ENCODE assay signal across 8 cellular contexts in genomic region chr14:103108749-103109207, GRCh38. TPM values are rescaled to one million over a fixed set of nuclear protein-coding genes. Genes with fewer than 3 reads are reported as not detected.
DNase-seq lines count a peak whose midpoint lies in the region; ATAC-seq and TF ChIP-seq lines count a peak whose summit lies in the region.

No MANE protein-coding gene starts in this region.

- TF ChIP-seq CTCF in cardiac fibroblast (IDR thresholded peaks at IDR 0.05; ENCODE audit: low read depth, low read length) (no peak), upper lobe of left lung (IDR thresholded peaks at IDR 0.05) (no peak), lower leg skin (IDR thresholded peaks at IDR 0.05) (no peak)

- intact Hi-C loops in activated naive CD4-positive, alpha-beta T cell treated with anti-CD3 and anti-CD28 coated beads for 36 hours (cut with micrococcal nuclease): no loop called here
- intact Hi-C loops in lower leg skin (cut with DNase I; ENCODE audit: low total_unique reads): loop anchor here (5.0 kb wide), 1 partner anchor 184 kb away; no protein-coding TSS in a partner anchor

- peaks cover 12% of the 10 kb centered on the region for H3K27me3 Mint-ChIP-seq in activated naive CD4-positive, alpha-beta T cell treated with anti-CD3 and anti-CD28 coated beads for 36 hours (ENCODE audit: low read depth)

- H3K4me3 ChIP-seq in cardiac fibroblast (replicated peaks in 1 of 2; ENCODE audit: low read depth in 2 of 2, low read length in 2 of 2): no peak overlapping the region
- H3K4me3 ChIP-seq in upper lobe of left lung: no peak overlapping the region
- H3K4me3 ChIP-seq in lower leg skin (ENCODE audit: low read depth, poor library complexity, severe bottlenecking): no peak overlapping the region

- TF ChIP-seq EP300 in Ishikawa (IDR thresholded peaks at IDR 0.05; ENCODE audit: borderline replicate concordance) (no peak), upper lobe of left lung (IDR thresholded peaks at IDR 0.05) (no peak)

- no peaks in the 10 kb centered on the region for H3K36me3 ChIP-seq in upper lobe of left lung

- H3K27ac ChIP-seq in upper lobe of left lung: peak overlapping the region in 3 of 4 donors; percentile 7 to 42 (median 7)

- TF ChIP-seq RAD21 in Ishikawa (IDR thresholded peaks at IDR 0.05; ENCODE audit: low read depth): no peak

- DNase-seq in activated naive CD4-positive, alpha-beta T cell treated with anti-CD3 and anti-CD28 coated beads for 36 hours: peak; percentile 78
- no peak for DNase-seq in activated naive CD4-positive, alpha-beta T cell (lab: John Stamatoyannopoulos, UW)
- peak; percentile 29 to 58 for DNase-seq in cardiac fibroblast (ENCODE audit: low read depth in 2 of 2)
- DNase-seq in upper lobe of left lung: no peak
- no peak for DNase-seq in NCI-H187 treated with DMSO at 0.1 percent for 48 hours (lab: John Stamatoyannopoulos, UW)
- DNase-seq in middle frontal gyrus (ENCODE audit: extremely low spot score, low spot score): no peak
- no peak for DNase-seq in lower leg skin (ENCODE audit: low spot score in 2 of 2)

- CTCF ChIA-PET in activated naive CD4-positive, alpha-beta T cell treated with anti-CD3 and anti-CD28 coated beads for 36 hours (lab: Charles Lee): no interaction called here

- H3K9me3 Mint-ChIP-seq in activated naive CD4-positive, alpha-beta T cell treated with anti-CD3 and anti-CD28 coated beads for 36 hours: no peaks in the 10 kb centered on the region

- peaks cover 8% of the 10 kb centered on the region for H3K4me1 Mint-ChIP-seq in activated naive CD4-positive, alpha-beta T cell treated with anti-CD3 and anti-CD28 coated beads for 36 hours (ENCODE audit: low read depth)

- H3K4me1 ChIP-seq in upper lobe of left lung: peaks cover 30 to 55% (median 50%) of the 10 kb centered on the region in 4 donors

- ATAC-seq in upper lobe of left lung (ENCODE audit: low FRiP score in 2 of 2): no peak

- H3K27me3 ChIP-seq in upper lobe of left lung: peaks cover 0 to 11% (median 7%) of the 10 kb centered on the region in 4 donors

- H3K9me3 ChIP-seq in upper lobe of left lung: no peaks in the 10 kb centered on the region

- H3K4me3 Mint-ChIP-seq in activated naive CD4-positive, alpha-beta T cell treated with anti-CD3 and anti-CD28 coated beads for 36 hours: no peak overlapping the region

- no peak for TF ChIP-seq POLR2A in upper lobe of left lung (IDR thresholded peaks at IDR 0.05)
- TF ChIP-seq POLR2A in lower leg skin (IDR thresholded peaks at IDR 0.05): no peak

- no peak overlapping the region for H3K27ac Mint-ChIP-seq in activated naive CD4-positive, alpha-beta T cell treated with anti-CD3 and anti-CD28 coated beads for 36 hours

- 33 to 39% methylated on average over 6 to 8 of the region's 9 CpGs for WGBS in upper lobe of left lung, 2 donors
- 21 to 24% methylated on average over 7 to 8 of the region's 9 CpGs for WGBS in lower leg skin, 2 donors

- no peaks in the 10 kb centered on the region for H3K36me3 Mint-ChIP-seq in activated naive CD4-positive, alpha-beta T cell treated with anti-CD3 and anti-CD28 coated beads for 36 hours (ENCODE audit: low read depth)

TF ChIP-seq in Ishikawa, 13 proteins besides CTCF, POLR2A, EP300 and RAD21:
- TF ChIP-seq USF1 (IDR thresholded peaks at IDR 0.05) (no peak), ZBTB7A (IDR thresholded peaks at IDR 0.05; ENCODE audit: low read depth) (0 out of 2 replicates have a peak, but pooled peaks have one; percentile 75)

RNA-seq across cellular contexts. Expression of gene EXOC3L4, which starts 14.3 kb away (rescaled TPM):
- not detected for total RNA-seq in activated naive CD4-positive, alpha-beta T cell treated with anti-CD3 and anti-CD28 coated beads for 36 hours
- 1 to 10 TPM in 5 of 6 donors, under 1 TPM in 1; 0.30 to 7.6 (median 2.9) TPM for total RNA-seq in upper lobe of left lung
- total RNA-seq in lower leg skin: under 1 TPM in 2 of 4 donors, not detected in 2; 0.64 to 0.75 TPM

RNA-seq across cellular contexts. Expression of gene TNFAIP2, which starts 14.5 kb away (rescaled TPM):
- under 1 TPM; 0.12 to 0.60 TPM for total RNA-seq in activated naive CD4-positive, alpha-beta T cell treated with anti-CD3 and anti-CD28 coated beads for 36 hours
- total RNA-seq in upper lobe of left lung: 100 to 1,000 TPM in 4 of 6 donors, 10 to 100 TPM in 2; 51.2 to 542 (median 229) TPM
- 10 to 100 TPM in 3 of 4 donors, 1 to 10 TPM in 1; 8.2 to 33.6 (median 20.3) TPM for total RNA-seq in lower leg skin

RNA-seq across cellular contexts. Expression of gene LBHD2, which starts 24.8 kb away (rescaled TPM):
- not detected for total RNA-seq in activated naive CD4-positive, alpha-beta T cell treated with anti-CD3 and anti-CD28 coated beads for 36 hours
- total RNA-seq in upper lobe of left lung (not detected), lower leg skin (not detected)

RNA-seq across cellular contexts. Expression of gene CDC42BPB, which starts 51.4 kb away (rescaled TPM):
- total RNA-seq in activated naive CD4-positive, alpha-beta T cell treated with anti-CD3 and anti-CD28 coated beads for 36 hours: 1 to 10 TPM; 2.5 to 3.2 TPM
- 100 to 1,000 TPM; 108 to 268 (median 124) TPM for total RNA-seq in upper lobe of left lung
- 100 to 1,000 TPM in 2 of 4 donors, 10 to 100 TPM in 2; 85.3 to 174 (median 101) TPM for total RNA-seq in lower leg skin

Comparison
In these comparisons a context has a peak if more than half of its experiments do, and no peak if none do; other contexts are left out.
1. DNase-seq: peak in activated naive CD4-positive, alpha-beta T cell treated with anti-CD3 and anti-CD28 coated beads for 36 hours (single experiment) and cardiac fibroblast (2 of 2); none in activated naive CD4-positive, alpha-beta T cell (0 of 4), upper lobe of left lung (0 of 2), NCI-H187 treated with DMSO at 0.1 percent for 48 hours (single experiment), middle frontal gyrus (single experiment) and lower leg skin (0 of 2).
2. RNA of gene TNFAIP2, which starts 14.5 kb away (total RNA-seq): 51.2 to 542 TPM in upper lobe of left lung and 8.2 to 33.6 TPM in lower leg skin; 0.12 to 0.60 TPM in activated naive CD4-positive, alpha-beta T cell treated with anti-CD3 and anti-CD28 coated beads for 36 hours; every median in the first group is over 4 times any median in the second.